ENCODE assay signal across 11 cellular contexts in the genomic region with DNA sequence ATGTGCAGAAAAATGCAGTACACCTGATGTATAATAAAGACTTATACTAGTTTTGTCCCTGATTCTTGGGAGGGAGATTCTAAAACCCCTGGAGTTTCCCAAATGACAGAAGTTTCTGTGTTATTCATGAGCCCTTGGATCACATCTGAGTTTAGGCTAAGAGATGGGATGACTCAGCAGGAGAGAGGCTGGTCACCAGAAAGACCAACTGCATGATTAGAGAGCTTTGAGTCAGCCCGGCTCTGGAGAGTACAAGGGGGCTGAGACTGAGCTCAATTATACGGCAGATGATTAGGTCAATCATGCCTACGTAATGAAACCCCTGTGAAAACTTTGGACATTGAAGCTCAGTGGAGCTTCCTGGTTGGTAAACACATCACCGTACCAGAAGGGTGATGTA.
A peak's percentile ranks its signal among the peaks of the same experiment; 100 is the strongest.
DNase-seq lines count a peak whose midpoint lies in the region; ATAC-seq and TF ChIP-seq lines count a peak whose summit lies in the region.
"Had no signal": no experiment of that assay in that cellular context is flagged by ENCODE, and none has a peak within 500 bp of the region (broad histone marks: within the 10 kb centered on the region; RNA-seq: fewer than 3 reads in every experiment).

No MANE protein-coding gene starts in this region.

- no peaks in the 10 kb centered on the region for H3K36me3 Mint-ChIP-seq in endothelial cell (ENCODE audit: low read depth, unreplicated experiment)

- H3K36me3 ChIP-seq in transverse colon: no peaks in the 10 kb centered on the region
- H3K36me3 ChIP-seq: cardiac muscle cell, tibial nerve had no signal

- TF ChIP-seq EP300 in transverse colon (IDR thresholded peaks at IDR 0.05; ENCODE audit: low read depth): no peak

- DNase-seq in GM04503 (ENCODE audit: low read depth) (peak; percentile 40), RWPE1 (ENCODE audit: low spot score) (peak; percentile 20), fibroblast of mammary gland (ENCODE audit: low read depth) (peak; percentile 94), retina (peak; percentile 25), endothelial cell (ENCODE audit: low spot score) (no peak), epidermal melanocyte (ENCODE audit: insufficient read length, low spot score) (no peak), transverse colon (no peak)
- DNase-seq: activated CD4-positive, alpha-beta T cell treated with anti-CD3 and anti-CD28 coated beads, Interleukin-2, amount 10 ng/mL, durations not matched to agents 7 days and 5 days had no signal

- H3K4me1 ChIP-seq in transverse colon: no peaks in the 10 kb centered on the region
- H3K4me1 ChIP-seq: tibial nerve had no signal

- H3K27ac Mint-ChIP-seq in endothelial cell (ENCODE audit: unreplicated experiment): no peak overlapping the region
- H3K27ac Mint-ChIP-seq: activated CD4-positive, alpha-beta T cell treated with anti-CD3 and anti-CD28 coated beads, Interleukin-2, amount 10 ng/mL, durations not matched to agents 7 days and 5 days had no signal

- POLR2A ChIA-PET in RWPE1 (lab: Yijun Ruan, JAX; ENCODE audit: low non-redundant PET): no interaction called here

- no peaks in the 10 kb centered on the region for H3K9me3 Mint-ChIP-seq in endothelial cell (ENCODE audit: unreplicated experiment)
- H3K9me3 Mint-ChIP-seq: activated CD4-positive, alpha-beta T cell treated with anti-CD3 and anti-CD28 coated beads, Interleukin-2, amount 10 ng/mL, durations not matched to agents 7 days and 5 days had no signal

- H3K27me3 ChIP-seq in transverse colon: no peaks in the 10 kb centered on the region
- H3K27me3 ChIP-seq: cardiac muscle cell, tibial nerve had no signal

- WGBS in transverse colon (ENCODE audit: low coverage in 1 of 2), 2 donors: 65% methylated on average over 4 of the region's 4 CpGs; no CpG with 5 or more reads in 1 of the 2 donors

- in situ Hi-C loops in transverse colon (cut with MboI; ENCODE audit: low pct_ligation_motif_present in 1 of 4, low pct_unique_long_range_greater_than_20kb in 1 of 4, low sequenced_read_pairs in 3 of 4): no loop called here

- no peaks in the 10 kb centered on the region for H3K9me3 ChIP-seq in transverse colon
- H3K9me3 ChIP-seq: tibial nerve had no signal

- no peaks in the 10 kb centered on the region for H3K27me3 Mint-ChIP-seq in endothelial cell (ENCODE audit: unreplicated experiment)
- H3K27me3 Mint-ChIP-seq: activated CD4-positive, alpha-beta T cell treated with anti-CD3 and anti-CD28 coated beads, Interleukin-2, amount 10 ng/mL, durations not matched to agents 7 days and 5 days had no signal

- no peak overlapping the region for H3K27ac ChIP-seq in RWPE1
- no peak overlapping the region for H3K27ac ChIP-seq in transverse colon
- H3K27ac ChIP-seq: cardiac muscle cell had no signal

- intact Hi-C loops in transverse colon (cut with DNase I; ENCODE audit: low total_unique reads): no loop called here

- H3K4me3 Mint-ChIP-seq in endothelial cell (ENCODE audit: unreplicated experiment): no peak overlapping the region
- H3K4me3 Mint-ChIP-seq: activated CD4-positive, alpha-beta T cell treated with anti-CD3 and anti-CD28 coated beads, Interleukin-2, amount 10 ng/mL, durations not matched to agents 7 days and 5 days had no signal

- CTCF ChIA-PET in RWPE1 (lab: Yijun Ruan, JAX): no interaction called here

- no peak for TF ChIP-seq CTCF in RWPE1 (conservative IDR thresholded peaks at IDR 0.05; ENCODE audit: low read depth)
- no peak for TF ChIP-seq CTCF in fibroblast of mammary gland (conservative IDR thresholded peaks at IDR 0.05; ENCODE audit: control insufficient read depth, insufficient read depth, low read depth, low read length)
- no peak for TF ChIP-seq CTCF in endothelial cell (IDR thresholded peaks at IDR 0.05; ENCODE audit: unreplicated experiment)
- TF ChIP-seq CTCF in transverse colon (IDR thresholded peaks at IDR 0.05): no peak

- no peak for TF ChIP-seq POLR2A in transverse colon (IDR thresholded peaks at IDR 0.05)

- no peak overlapping the region for H3K4me3 ChIP-seq in fibroblast of mammary gland (ENCODE audit: control insufficient read depth, low read depth, low read length)
- H3K4me3 ChIP-seq in transverse colon: no peak overlapping the region
- H3K4me3 ChIP-seq: cardiac muscle cell, tibial nerve had no signal

- H3K4me1 Mint-ChIP-seq in endothelial cell (ENCODE audit: unreplicated experiment): peaks cover 9% of the 10 kb centered on the region
- H3K4me1 Mint-ChIP-seq: activated CD4-positive, alpha-beta T cell treated with anti-CD3 and anti-CD28 coated beads, Interleukin-2, amount 10 ng/mL, durations not matched to agents 7 days and 5 days had no signal

- ATAC-seq in HG03025 (IDR thresholded peaks at IDR 0.05; ENCODE audit: low FRiP score, unreplicated experiment): no peak

Comparison
In these comparisons a context has a peak if more than half of its experiments do, and no peak if none do; other contexts are left out.
1. DNase-seq: peak in GM04503 (single experiment), RWPE1 (single experiment), fibroblast of mammary gland (single experiment) and retina (single experiment); none in endothelial cell (single experiment), epidermal melanocyte (single experiment) and transverse colon (single experiment).